Comparison of ENCODE assay signal across 1 cellular context in the genomic region with DNA sequence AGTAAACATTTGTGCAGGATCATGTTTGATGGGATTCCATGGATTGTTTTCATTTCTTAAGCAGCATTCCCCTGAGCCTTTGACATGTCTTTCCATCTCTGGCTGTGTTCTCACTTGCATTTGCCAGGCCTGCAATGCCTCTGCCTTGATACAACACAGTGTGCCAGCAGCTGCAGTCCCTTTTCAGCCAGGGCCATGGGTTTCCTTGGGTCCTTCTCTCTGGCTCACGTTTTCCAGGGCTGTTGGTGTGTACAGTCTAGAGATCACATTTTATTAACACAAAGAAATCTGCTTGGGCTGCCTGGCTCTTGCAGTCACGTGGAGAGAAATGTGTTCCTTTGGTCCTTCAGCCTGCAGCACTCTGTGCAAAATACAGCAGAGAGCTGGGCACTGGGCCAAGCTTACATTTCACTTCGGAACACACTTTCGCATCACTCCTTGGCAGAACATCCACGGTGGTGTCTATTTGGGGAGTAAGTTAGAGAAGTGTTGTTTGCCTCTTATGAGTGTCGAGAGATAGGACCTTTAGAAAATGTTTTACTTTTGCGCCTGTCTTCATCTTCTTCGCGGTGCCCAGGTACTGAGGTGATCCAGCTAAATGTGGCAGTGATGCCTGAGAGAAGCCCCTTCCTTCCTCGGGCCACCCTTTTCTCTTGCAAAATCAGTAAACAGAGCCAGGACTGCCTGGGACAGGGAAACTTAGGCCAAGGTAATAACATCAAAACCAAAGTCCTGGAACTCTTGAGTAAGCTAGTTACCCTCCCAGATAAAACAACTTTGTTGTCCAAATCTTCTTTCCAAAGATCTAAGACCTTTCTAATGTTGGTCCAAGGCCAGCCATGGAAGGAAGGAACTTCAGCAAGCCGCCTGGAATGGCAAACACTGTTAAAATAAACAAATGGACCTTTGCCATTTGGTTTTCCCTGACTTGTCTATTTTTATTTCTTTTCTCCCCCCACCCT.
TF ChIP-seq lines count a peak whose summit lies in the region.

No MANE protein-coding gene starts in this region.

TF ChIP-seq in HepG2, 621 proteins besides CTCF, POLR2A, EP300 and RAD21 (continued from another document and continues in another):
- TF ChIP-seq ZIK1 (CRISPR knock-in tag; IDR thresholded peaks at IDR 0.05; ENCODE audit: borderline replicate concordance, low read depth) = 0 out of 2 replicates have a peak, but pooled peaks have one; percentile 35
- TF ChIP-seq ZNF790 (CRISPR knock-in tag; IDR thresholded peaks at IDR 0.05; ENCODE audit: borderline replicate concordance) = peak; percentile 57; the same call in 1 of the 2 replicates
- TF ChIP-seq SALL1 (CRISPR knock-in tag; IDR thresholded peaks at IDR 0.05) = peak; percentile 93
- no peak for TF ChIP-seq ZNF407 (CRISPR knock-in tag; IDR thresholded peaks at IDR 0.05; ENCODE audit: not compliant biosample characterization)
- peak; percentile 12 for TF ChIP-seq ZNF883 (CRISPR knock-in tag; IDR thresholded peaks at IDR 0.05; ENCODE audit: not compliant biosample characterization)
- TF ChIP-seq POGZ (CRISPR knock-in tag; IDR thresholded peaks at IDR 0.05) = peak; percentile 55; the same call in 1 of the 2 replicates
- TF ChIP-seq MXD3 (CRISPR knock-in tag; IDR thresholded peaks at IDR 0.05) = no peak; the same call in 1 of the 2 replicates
- TF ChIP-seq ZNF296 (CRISPR knock-in tag; conservative IDR thresholded peaks at IDR 0.05) = no peak; the same call in 1 of the 2 replicates
- peak; percentile 80; the same call in 1 of the 2 replicates for TF ChIP-seq TRIM24 (CRISPR knock-in tag; IDR thresholded peaks at IDR 0.05)
- TF ChIP-seq MTA1 (CRISPR knock-in tag; IDR thresholded peaks at IDR 0.05; ENCODE audit: borderline replicate concordance) = peak; percentile 60
- TF ChIP-seq KLF9 (CRISPR knock-in tag; IDR thresholded peaks at IDR 0.05; ENCODE audit: low read depth) = peak; percentile 64; the same call in 1 of the 2 replicates
- TF ChIP-seq, protein P1, sequence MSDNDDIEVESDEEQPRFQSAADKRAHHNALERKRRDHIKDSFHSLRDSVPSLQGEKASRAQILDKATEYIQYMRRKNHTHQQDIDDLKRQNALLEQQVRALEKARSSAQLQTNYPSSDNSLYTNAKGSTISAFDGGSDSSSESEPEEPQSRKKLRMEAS (IDR thresholded peaks at IDR 0.05) = peak; percentile 65
- no peak for TF ChIP-seq IKZF1 (IDR thresholded peaks at IDR 0.05)
- peak; percentile 66 for TF ChIP-seq GABPB1 (CRISPR knock-in tag; IDR thresholded peaks at IDR 0.05)
- peak; percentile 52 for TF ChIP-seq ZNF607 (CRISPR knock-in tag; IDR thresholded peaks at IDR 0.05; ENCODE audit: borderline replicate concordance)
- TF ChIP-seq NR2F6 (IDR thresholded peaks at IDR 0.05) = peak; percentile 95
- TF ChIP-seq NR2F6 (CRISPR knock-in tag; IDR thresholded peaks at IDR 0.05) = peak; percentile 86
- no peak for TF ChIP-seq PRPF4 (IDR thresholded peaks at IDR 0.05; ENCODE audit: low read depth, low read length, poor library complexity, severe bottlenecking)
- 0 out of 2 replicates have a peak, but pooled peaks have one; percentile 61 for TF ChIP-seq HNRNPL (IDR thresholded peaks at IDR 0.05; ENCODE audit: low read depth, low read length)
- peak; percentile 91 for TF ChIP-seq STAT6 (CRISPR knock-in tag; IDR thresholded peaks at IDR 0.05; ENCODE audit: borderline replicate concordance)
- TF ChIP-seq NFE2 (CRISPR knock-in tag; IDR thresholded peaks at IDR 0.05) = no peak
- no peak for TF ChIP-seq ZNF17 (CRISPR knock-in tag; IDR thresholded peaks at IDR 0.05)
- 0 out of 2 replicates have a peak, but pooled peaks have one; percentile 79 for TF ChIP-seq PLSCR1 (CRISPR knock-in tag; IDR thresholded peaks at IDR 0.05; ENCODE audit: borderline replicate concordance)
- TF ChIP-seq NRL (CRISPR knock-in tag; IDR thresholded peaks at IDR 0.05; ENCODE audit: borderline replicate concordance) = no peak; the same call in 1 of the 2 replicates
- TF ChIP-seq ZNF841 (CRISPR knock-in tag; IDR thresholded peaks at IDR 0.05; ENCODE audit: borderline replicate concordance) = no peak
- peak; percentile 45; the same call in 1 of the 2 replicates for TF ChIP-seq SP4 (CRISPR knock-in tag; IDR thresholded peaks at IDR 0.05)
- TF ChIP-seq SMAD3 (CRISPR knock-in tag; IDR thresholded peaks at IDR 0.05) = peak; percentile 94
- TF ChIP-seq, protein P2, sequence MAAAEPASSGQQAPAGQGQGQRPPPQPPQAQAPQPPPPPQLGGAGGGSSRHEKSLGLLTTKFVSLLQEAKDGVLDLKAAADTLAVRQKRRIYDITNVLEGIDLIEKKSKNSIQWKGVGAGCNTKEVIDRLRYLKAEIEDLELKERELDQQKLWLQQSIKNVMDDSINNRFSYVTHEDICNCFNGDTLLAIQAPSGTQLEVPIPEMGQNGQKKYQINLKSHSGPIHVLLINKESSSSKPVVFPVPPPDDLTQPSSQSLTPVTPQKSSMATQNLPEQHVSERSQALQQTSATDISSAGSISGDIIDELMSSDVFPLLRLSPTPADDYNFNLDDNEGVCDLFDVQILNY (CRISPR knock-in tag; conservative IDR thresholded peaks at IDR 0.05) = no peak
- peak; percentile 44 for TF ChIP-seq SKI (IDR thresholded peaks at IDR 0.05; ENCODE audit: partially characterized antibody)
- TF ChIP-seq STAT5B (CRISPR knock-in tag; IDR thresholded peaks at IDR 0.05) = 0 out of 2 replicates have a peak, but pooled peaks have one; percentile 59
- TF ChIP-seq, protein P3, sequence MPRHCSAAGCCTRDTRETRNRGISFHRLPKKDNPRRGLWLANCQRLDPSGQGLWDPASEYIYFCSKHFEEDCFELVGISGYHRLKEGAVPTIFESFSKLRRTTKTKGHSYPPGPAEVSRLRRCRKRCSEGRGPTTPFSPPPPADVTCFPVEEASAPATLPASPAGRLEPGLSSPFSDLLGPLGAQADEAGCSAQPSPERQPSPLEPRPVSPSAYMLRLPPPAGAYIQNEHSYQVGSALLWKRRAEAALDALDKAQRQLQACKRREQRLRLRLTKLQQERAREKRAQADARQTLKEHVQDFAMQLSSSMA (CRISPR knock-in tag; IDR thresholded peaks at IDR 0.05) = 0 out of 2 replicates have a peak, but pooled peaks have one; percentile 32
- TF ChIP-seq, protein P4, sequence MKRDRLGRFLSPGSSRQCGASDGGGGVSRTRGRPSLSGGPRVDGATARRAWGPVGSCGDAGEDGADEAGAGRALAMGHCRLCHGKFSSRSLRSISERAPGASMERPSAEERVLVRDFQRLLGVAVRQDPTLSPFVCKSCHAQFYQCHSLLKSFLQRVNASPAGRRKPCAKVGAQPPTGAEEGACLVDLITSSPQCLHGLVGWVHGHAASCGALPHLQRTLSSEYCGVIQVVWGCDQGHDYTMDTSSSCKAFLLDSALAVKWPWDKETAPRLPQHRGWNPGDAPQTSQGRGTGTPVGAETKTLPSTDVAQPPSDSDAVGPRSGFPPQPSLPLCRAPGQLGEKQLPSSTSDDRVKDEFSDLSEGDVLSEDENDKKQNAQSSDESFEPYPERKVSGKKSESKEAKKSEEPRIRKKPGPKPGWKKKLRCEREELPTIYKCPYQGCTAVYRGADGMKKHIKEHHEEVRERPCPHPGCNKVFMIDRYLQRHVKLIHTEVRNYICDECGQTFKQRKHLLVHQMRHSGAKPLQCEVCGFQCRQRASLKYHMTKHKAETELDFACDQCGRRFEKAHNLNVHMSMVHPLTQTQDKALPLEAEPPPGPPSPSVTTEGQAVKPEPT (CRISPR knock-in tag; IDR thresholded peaks at IDR 0.05; ENCODE audit: low read depth) = 0 out of 2 replicates have a peak, but pooled peaks have one; percentile 37
- no peak for TF ChIP-seq ZNF775 (CRISPR knock-in tag; IDR thresholded peaks at IDR 0.05; ENCODE audit: borderline replicate concordance)
- no peak; the same call in 1 of the 2 replicates for TF ChIP-seq ZFP36L2 (CRISPR knock-in tag; IDR thresholded peaks at IDR 0.05)
- TF ChIP-seq GLI4 (CRISPR knock-in tag; IDR thresholded peaks at IDR 0.05; ENCODE audit: borderline replicate concordance) = no peak
- TF ChIP-seq GFI1 (CRISPR knock-in tag; IDR thresholded peaks at IDR 0.05; ENCODE audit: borderline replicate concordance) = peak; percentile 92
- no peak for TF ChIP-seq ISX (CRISPR knock-in tag; conservative IDR thresholded peaks at IDR 0.05)
- no peak for TF ChIP-seq TAF15 (IDR thresholded peaks at IDR 0.05; ENCODE audit: low read depth, low read length, poor library complexity, severe bottlenecking)
- TF ChIP-seq, protein P5, sequence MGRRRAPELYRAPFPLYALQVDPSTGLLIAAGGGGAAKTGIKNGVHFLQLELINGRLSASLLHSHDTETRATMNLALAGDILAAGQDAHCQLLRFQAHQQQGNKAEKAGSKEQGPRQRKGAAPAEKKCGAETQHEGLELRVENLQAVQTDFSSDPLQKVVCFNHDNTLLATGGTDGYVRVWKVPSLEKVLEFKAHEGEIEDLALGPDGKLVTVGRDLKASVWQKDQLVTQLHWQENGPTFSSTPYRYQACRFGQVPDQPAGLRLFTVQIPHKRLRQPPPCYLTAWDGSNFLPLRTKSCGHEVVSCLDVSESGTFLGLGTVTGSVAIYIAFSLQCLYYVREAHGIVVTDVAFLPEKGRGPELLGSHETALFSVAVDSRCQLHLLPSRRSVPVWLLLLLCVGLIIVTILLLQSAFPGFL (CRISPR knock-in tag; IDR thresholded peaks at IDR 0.05) = no peak
- peak; percentile 89; the same call in 1 of the 2 replicates for TF ChIP-seq ZNF572 (CRISPR knock-in tag; IDR thresholded peaks at IDR 0.05)
- no peak; the same call in 1 of the 2 replicates for TF ChIP-seq SRY (CRISPR knock-in tag; IDR thresholded peaks at IDR 0.05)
